8 cellular contexts compared by ENCODE assay signal in genomic region chr4:152536545-152537182, GRCh38. TPM values are rescaled to one million over a fixed set of nuclear protein-coding genes. Genes with fewer than 3 reads are reported as not detected.
A peak's percentile ranks its signal among the peaks of the same experiment; 100 is the strongest.
DNase-seq lines count a peak whose midpoint lies in the region; ATAC-seq and TF ChIP-seq lines count a peak whose summit lies in the region.

No MANE protein-coding gene starts in this region.

- no peaks in the 10 kb centered on the region for H3K27me3 Mint-ChIP-seq in activated T-cell treated with anti-CD3 and anti-CD28 coated beads, Interleukin-2, amount 50 U/mL, for 4 hours (ENCODE audit: low read depth)

- H3K9me3 ChIP-seq in MM.1S (replicated peaks; ENCODE audit: insufficient read depth, low read length), result no peaks in the 10 kb centered on the region

- peaks cover 91% of the 10 kb centered on the region for H3K79me2 ChIP-seq in MM.1S (ENCODE audit: low read length)

- peaks cover 60% of the 10 kb centered on the region for H3K4me1 Mint-ChIP-seq in activated T-cell treated with anti-CD3 and anti-CD28 coated beads, Interleukin-2, amount 50 U/mL, for 4 hours (ENCODE audit: low read depth)

- TF ChIP-seq CTCF in HFF-Myc (IDR thresholded peaks at IDR 0.05; ENCODE audit: low read depth, low read length, missing control alignments) (no peak), MM.1S (IDR thresholded peaks at IDR 0.05; ENCODE audit: low read length) (no peak), fibroblast of villous mesenchyme (IDR thresholded peaks at IDR 0.05; ENCODE audit: insufficient read depth, low read depth, low read length) (no peak)

- H3K9me2 ChIP-seq in MM.1S (replicated peaks; ENCODE audit: insufficient read depth, low read length), result no peaks in the 10 kb centered on the region

- peak overlapping the region; percentile 93 for H3K9ac ChIP-seq in MM.1S (ENCODE audit: low read length)

- H2AFZ ChIP-seq in MM.1S (ENCODE audit: low read length), result peak overlapping the region; percentile 76

- DNase-seq in activated CD8-positive, alpha-beta memory T cell treated with anti-CD3 and anti-CD28 coated beads, Interleukin-2, amount 50 U/mL, for 1 hour (ENCODE audit: extremely low read depth), result peak; percentile 50
- DNase-seq in activated CD8-positive, alpha-beta memory T cell treated with anti-CD3 and anti-CD28 coated beads for 24 hours, result no peak
- no peak for DNase-seq in HFF-Myc (ENCODE audit: extremely low read depth, low read depth)
- peak; percentile 60 for DNase-seq in MM.1S
- no peak for DNase-seq in activated T-cell treated with anti-CD3 and anti-CD28 coated beads, Interleukin-2, amount 50 U/mL, for 4 hours
- peak; percentile 71 for DNase-seq in fibroblast of villous mesenchyme (ENCODE audit: low read depth)
- peak; percentile 8 for DNase-seq in non-pigmented ciliary epithelial cell (ENCODE audit: low read depth)
- DNase-seq in NCI-H2029 treated with DMSO at 0.1 percent for 48 hours (lab: John Stamatoyannopoulos, UW), result no peak

- peak; percentile 46 to 50 for ATAC-seq in activated T-cell treated with anti-CD3 and anti-CD28 coated beads, Interleukin-2, amount 50 U/mL, for 4 hours

- peak overlapping the region; percentile 97 for H3K27ac ChIP-seq in MM.1S (ENCODE audit: low read length)

- H3K4me3 ChIP-seq in HFF-Myc (replicated peaks; ENCODE audit: low read depth, low read length), result peak overlapping the region; percentile 93
- H3K4me3 ChIP-seq in MM.1S (ENCODE audit: low read length), result peak overlapping the region; percentile 94
- H3K4me3 ChIP-seq in fibroblast of villous mesenchyme (ENCODE audit: low read depth, low read length), result peak overlapping the region; percentile 96

- H4K20me1 ChIP-seq in MM.1S (ENCODE audit: insufficient read depth, low read length), result no peaks in the 10 kb centered on the region

- H3K36me3 Mint-ChIP-seq in activated T-cell treated with anti-CD3 and anti-CD28 coated beads, Interleukin-2, amount 50 U/mL, for 4 hours (ENCODE audit: insufficient read depth), result peaks cover 12% of the 10 kb centered on the region

- H3K4me1 ChIP-seq in MM.1S (ENCODE audit: low read length), result peaks cover 23% of the 10 kb centered on the region

- peaks cover 22% of the 10 kb centered on the region for H3F3A ChIP-seq in MM.1S (ENCODE audit: insufficient read depth, low read length)

- H3K4me3 Mint-ChIP-seq in activated T-cell treated with anti-CD3 and anti-CD28 coated beads, Interleukin-2, amount 50 U/mL, for 4 hours, result peak overlapping the region; percentile 95

- H3K27me3 ChIP-seq in MM.1S (replicated peaks; ENCODE audit: insufficient read depth, low read length), result no peaks in the 10 kb centered on the region

- no peaks in the 10 kb centered on the region for H3K36me3 ChIP-seq in MM.1S (replicated peaks; ENCODE audit: insufficient read depth, low read length)

- H3K9me3 Mint-ChIP-seq in activated T-cell treated with anti-CD3 and anti-CD28 coated beads, Interleukin-2, amount 50 U/mL, for 4 hours, result no peaks in the 10 kb centered on the region

- H3K4me2 ChIP-seq in MM.1S (ENCODE audit: low read depth, low read length), result peak overlapping the region; percentile 85

RNA-seq across cellular contexts. Expression of gene FBXW7, which starts 0.8 kb away (rescaled TPM):
- 10 to 100 TPM; 38.8 to 41.4 (median 39.1) TPM for total RNA-seq in activated T-cell treated with anti-CD3 and anti-CD28 coated beads, Interleukin-2, amount 50 U/mL, for 4 hours
- total RNA-seq in fibroblast of villous mesenchyme, result 48.3 and 79.5 TPM in 2 replicates

Comparison
In these comparisons a context has a peak if more than half of its experiments do, and no peak if none do; other contexts are left out.
1. DNase-seq: peak in activated CD8-positive, alpha-beta memory T cell treated with anti-CD3 and anti-CD28 coated beads, Interleukin-2, amount 50 U/mL, for 1 hour (single experiment), MM.1S (single experiment), fibroblast of villous mesenchyme (single experiment) and non-pigmented ciliary epithelial cell (single experiment); none in activated CD8-positive, alpha-beta memory T cell treated with anti-CD3 and anti-CD28 coated beads for 24 hours (single experiment), HFF-Myc (single experiment), activated T-cell treated with anti-CD3 and anti-CD28 coated beads, Interleukin-2, amount 50 U/mL, for 4 hours (single experiment) and NCI-H2029 treated with DMSO at 0.1 percent for 48 hours (single experiment).
2. Peak in every context shown above with its lines, with median percentiles within 50 percentile points of each other: H3K4me3 ChIP-seq.